8 cellular contexts compared by ENCODE assay signal in the genomic region with DNA sequence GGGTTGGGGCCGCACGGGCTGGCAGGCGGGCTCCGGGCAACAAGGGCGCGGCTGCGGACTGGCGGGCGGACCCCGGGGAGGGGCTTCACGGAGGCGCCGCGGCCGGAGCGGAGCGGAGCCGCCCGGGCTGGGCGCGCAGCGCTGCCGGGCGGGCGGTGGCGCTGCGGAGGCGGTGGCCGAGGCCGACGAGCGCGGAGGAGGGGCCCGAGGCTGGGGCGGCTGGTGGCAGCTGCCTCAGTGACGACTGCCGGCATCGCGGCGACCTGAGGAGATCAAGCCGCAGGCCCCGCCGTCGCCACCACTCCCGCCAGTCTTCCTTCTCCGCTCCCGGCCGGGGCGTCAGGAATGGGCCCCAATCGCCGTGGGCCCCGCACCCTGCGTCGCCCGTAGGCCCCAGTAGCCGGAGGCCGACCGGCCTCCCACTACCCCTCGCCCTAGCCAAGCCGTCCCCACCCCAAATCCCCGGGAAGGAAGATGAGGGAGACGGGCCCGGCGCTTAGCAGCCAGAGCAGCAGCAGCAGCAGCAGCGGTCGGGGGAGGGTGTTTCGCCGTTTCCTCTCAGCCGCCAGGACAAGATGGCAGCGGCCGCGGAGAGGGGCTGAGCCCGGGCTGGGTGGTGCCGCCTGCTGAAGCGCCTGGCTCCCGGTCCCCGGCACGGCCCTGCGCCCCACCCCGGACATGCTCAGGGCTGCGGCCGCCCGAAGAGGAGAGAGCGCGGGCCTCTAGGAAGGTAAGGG. TPM values are rescaled to one million over a fixed set of nuclear protein-coding genes. Genes with fewer than 3 reads are reported as not detected.
DNase-seq lines count a peak whose midpoint lies in the region; ATAC-seq and TF ChIP-seq lines count a peak whose summit lies in the region.

A gene (plus strand): TSS at position 222 of the 737 bp plus-strand sequence.

- no peaks in the 10 kb centered on the region for H3K27me3 ChIP-seq in heart left ventricle

- H3K9me3 Mint-ChIP-seq in type B pancreatic cell: no peaks in the 10 kb centered on the region

- H3K27ac Mint-ChIP-seq in type B pancreatic cell: peak within 1 kb of the TSS; percentile 96

- H3K9me3 ChIP-seq in heart left ventricle: peaks cover 0 to 5% (median 0%) of the 10 kb centered on the region in 12 donors

- H3K27me3 Mint-ChIP-seq in type B pancreatic cell: no peaks in the 10 kb centered on the region

- H3K27ac ChIP-seq in adipose tissue (ENCODE audit: low read depth, low read length) (peak within 1 kb of the TSS; percentile 100), heart left ventricle (peak within 1 kb of the TSS; percentile 99 to 100 (median 100))

- peaks cover 0 to 45% (median 26%) of the 10 kb centered on the region in 12 donors for H3K4me1 ChIP-seq in heart left ventricle

- H3K36me3 ChIP-seq in heart left ventricle: no peaks in the 10 kb centered on the region

- intact Hi-C loops in heart left ventricle (cut with DNase I) (loop anchor here (1.0 to 10.0 kb wide), 12 partner anchors 35 to 480 kb away; a partner anchor contains a TSS), posterior vena cava (cut with DNase I) (loop anchor here (5.0 to 10.0 kb wide), 2 partner anchors 70 to 93 kb away; a partner anchor contains a TSS)

- peak; percentile 88 for DNase-seq in NB4 (ENCODE audit: low read depth)
- DNase-seq in T-helper 1 cell: peak; percentile 53 to 75 (median 64)
- peak; percentile 89 to 94 (median 89) for DNase-seq in heart left ventricle
- DNase-seq in posterior vena cava (ENCODE audit: low spot score): peak; percentile 96
- DNase-seq in type B pancreatic cell (ENCODE audit: extremely low spot score, unreplicated experiment): peak; percentile 90

- peak; percentile 79 for ATAC-seq in HG02571 (IDR thresholded peaks at IDR 0.05; ENCODE audit: unreplicated experiment)
- peak; percentile 51 to 91 (median 82) for ATAC-seq in heart left ventricle

- peaks cover 16% of the 10 kb centered on the region for H3K4me1 Mint-ChIP-seq in type B pancreatic cell (ENCODE audit: unreplicated experiment)

- 0 to 1% (median 0%) methylated on average over 51 to 85 of the region's 85 CpGs for WGBS in adipose tissue, 3 donors
- 0 to 1% (median 1%) methylated on average over 1 to 85 of the region's 85 CpGs for WGBS in heart left ventricle, 4 donors

- TF ChIP-seq CTCF in GM12872 (IDR thresholded peaks at IDR 0.05; ENCODE audit: insufficient read depth, low read depth, low read length) (peak; percentile 29; the same call in 1 of the 3 replicates), NB4 (IDR thresholded peaks at IDR 0.05; ENCODE audit: low read depth, low read length) (no peak), heart left ventricle (IDR thresholded peaks at IDR 0.05) (peak in 9 of 12 donors; percentile 7 to 66 (median 39)), type B pancreatic cell (conservative IDR thresholded peaks at IDR 0.05) (peak; percentile 46)

- H3K4me3 ChIP-seq in NB4 (ENCODE audit: low read depth, low read length) (peak within 1 kb of the TSS; percentile 99), heart left ventricle (peak within 1 kb of the TSS; percentile 78 to 95 (median 94))

- H3K36me3 Mint-ChIP-seq in type B pancreatic cell: no peaks in the 10 kb centered on the region

- peak within 1 kb of the TSS; percentile 95 for H3K4me3 Mint-ChIP-seq in type B pancreatic cell

- TF ChIP-seq POLR2A in NB4 (IDR thresholded peaks at IDR 0.05; ENCODE audit: extremely low read depth, insufficient read length) (peak; percentile 61), heart left ventricle (IDR thresholded peaks at IDR 0.05) (peak; percentile 57 to 68)

RNA-seq across cellular contexts. Expression of the gene that starts here (rescaled TPM):
- polyA plus RNA-seq in adipose tissue (10 to 100 TPM; 10.8 to 49.6 (median 42.7) TPM), heart left ventricle (10 to 100 TPM; 26.3 to 36.4 TPM)
- total RNA-seq in heart left ventricle (100 to 1,000 TPM; 207 to 298 (median 257) TPM), posterior vena cava (100 to 1,000 TPM; 178 to 216 TPM), type B pancreatic cell (ENCODE audit: low replicate concordance) (63.9 and 75.3 TPM in 2 replicates)

Comparison
In these comparisons a context has a peak if more than half of its experiments do, and no peak if none do; other contexts are left out.
1. Peak in every context shown above with its lines: DNase-seq, ATAC-seq, H3K4me3 ChIP-seq and H3K27ac ChIP-seq.